10 cellular contexts compared by ENCODE assay signal in the genomic region with DNA sequence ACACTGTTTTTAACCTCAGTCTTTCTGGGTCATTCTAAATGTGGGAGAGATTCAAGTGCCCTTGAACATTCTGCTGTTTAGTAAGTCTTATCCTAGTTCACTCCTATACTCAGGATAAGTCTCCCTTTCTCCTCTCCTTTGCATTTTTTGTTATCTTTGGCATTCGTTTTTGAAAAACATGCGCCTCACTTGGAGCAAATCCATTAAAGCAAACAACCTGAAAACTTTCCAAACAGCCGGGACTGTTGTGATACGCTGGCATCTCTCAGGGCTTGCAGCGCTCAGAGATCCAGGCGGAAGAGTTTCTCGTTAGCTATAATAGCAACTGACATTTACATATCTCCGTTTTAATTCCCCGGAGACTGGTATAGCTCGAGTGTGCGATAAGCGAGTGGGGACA.
DNase-seq lines count a peak whose midpoint lies in the region; ATAC-seq, FAIRE-seq and TF ChIP-seq lines count a peak whose summit lies in the region.
"Had no signal": no experiment of that assay in that cellular context is flagged by ENCODE, and none has a peak within 500 bp of the region (broad histone marks: within the 10 kb centered on the region; RNA-seq: fewer than 3 reads in every experiment).

No MANE protein-coding gene starts in this region.

- peak overlapping the region in 1 of 4 donors; percentile 0 for H3K27ac ChIP-seq in body of pancreas
- H3K27ac ChIP-seq in small intestine (ENCODE audit: low read depth in 1 of 2, low read length in 1 of 2) = no peak overlapping the region

- intact Hi-C loops in body of pancreas (cut with DNase I) = no loop called here

- no peaks in the 10 kb centered on the region for H3K36me3 Mint-ChIP-seq in glutamatergic neuron (ENCODE audit: unreplicated experiment)

- H3K27me3 Mint-ChIP-seq in glutamatergic neuron (ENCODE audit: unreplicated experiment) = no peaks in the 10 kb centered on the region

- H3K36me3 ChIP-seq in body of pancreas (replicated peaks in 1 of 2; ENCODE audit: insufficient read depth in 1 of 2, low read depth in 2 of 2) (no peaks in the 10 kb centered on the region), small intestine (ENCODE audit: control insufficient read depth in 2 of 2, insufficient read depth in 2 of 2, low read length in 2 of 2) (no peaks in the 10 kb centered on the region)

- no peak for TF ChIP-seq POLR2A in body of pancreas (IDR thresholded peaks at IDR 0.05)

- no peaks in the 10 kb centered on the region for H3K9me3 ChIP-seq in body of pancreas
- no peaks in the 10 kb centered on the region for H3K9me3 ChIP-seq in small intestine (ENCODE audit: control insufficient read depth, low read depth)

- H3K27me3 ChIP-seq in body of pancreas (no peaks in the 10 kb centered on the region), small intestine (ENCODE audit: control insufficient read depth in 2 of 2, insufficient read depth in 2 of 2, low read length in 2 of 2) (no peaks in the 10 kb centered on the region)

- no peak overlapping the region for H3K27ac Mint-ChIP-seq in glutamatergic neuron (ENCODE audit: unreplicated experiment)

- WGBS in body of pancreas, 2 donors = 18 to 22% methylated on average over 12 of the region's 12 CpGs
- WGBS in small intestine, 3 donors = 16 to 36% (median 27%) methylated on average over 12 of the region's 12 CpGs

- H3K4me1 ChIP-seq in body of pancreas = peaks cover 21% of the 10 kb centered on the region
- H3K4me1 ChIP-seq in small intestine (ENCODE audit: control insufficient read depth in 2 of 2, insufficient read depth in 1 of 2, low read depth in 1 of 2, low read length in 1 of 2) = no peaks in the 10 kb centered on the region

- H3K9me3 Mint-ChIP-seq in glutamatergic neuron (ENCODE audit: unreplicated experiment) = no peaks in the 10 kb centered on the region

- H3K4me3 ChIP-seq in body of pancreas = no peak overlapping the region
- no peak overlapping the region for H3K4me3 ChIP-seq in small intestine (ENCODE audit: low read depth in 1 of 2, low read length in 2 of 2)

- H3K4me1 Mint-ChIP-seq in glutamatergic neuron (ENCODE audit: low read depth, unreplicated experiment) = peaks cover 7% of the 10 kb centered on the region

- TF ChIP-seq CTCF in body of pancreas (IDR thresholded peaks at IDR 0.05) (no peak), glutamatergic neuron (IDR thresholded peaks at IDR 0.05; ENCODE audit: partially characterized antibody, unreplicated experiment) (no peak)

- DNase-seq in LHCN-M2 (ENCODE audit: low read depth) (peak; percentile 12), body of pancreas (peak; percentile 26 to 51 (median 44)), iris pigment epithelial cell (ENCODE audit: low read depth) (peak; percentile 59), small intestine (peak; percentile 28), glutamatergic neuron (no peak), mucosa of gallbladder (ENCODE audit: low spot score) (no peak)
- DNase-seq: T-helper 9 cell had no signal

- no peak overlapping the region for H3K4me3 Mint-ChIP-seq in glutamatergic neuron (ENCODE audit: unreplicated experiment)

- ATAC-seq in body of pancreas = no peak
- ATAC-seq in GM19463 (IDR thresholded peaks at IDR 0.05; ENCODE audit: unreplicated experiment) = no peak
- ATAC-seq in HG02885 (IDR thresholded peaks at IDR 0.05; ENCODE audit: poor library complexity, unreplicated experiment) = no peak
- ATAC-seq: esophagus mucosa had no signal

- no peak for FAIRE-seq in small intestine (lab: Jason Lieb, UNC)

Comparison
In these comparisons a context has a peak if more than half of its experiments do, and no peak if none do; other contexts are left out.
1. DNase-seq: peak in LHCN-M2 (single experiment), body of pancreas (4 of 4), iris pigment epithelial cell (single experiment) and small intestine (single experiment); none in glutamatergic neuron (single experiment) and mucosa of gallbladder (single experiment).